ENCODE assay signal across 9 cellular contexts in genomic region chr4:7842384-7843279, GRCh38.
DNase-seq lines count a peak whose midpoint lies in the region; ATAC-seq and TF ChIP-seq lines count a peak whose summit lies in the region.
"Had no signal": no experiment of that assay in that cellular context is flagged by ENCODE, and none has a peak within 500 bp of the region (broad histone marks: within the 10 kb centered on the region; RNA-seq: fewer than 3 reads in every experiment).

No MANE protein-coding gene starts in this region.

- no peaks in the 10 kb centered on the region for H3K4me1 Mint-ChIP-seq in endodermal cell

- H3K4me3 Mint-ChIP-seq in endodermal cell: no peak overlapping the region

- TF ChIP-seq CTCF in endodermal cell (conservative IDR thresholded peaks at IDR 0.05) (no peak), GM13976 (IDR thresholded peaks at IDR 0.05; ENCODE audit: borderline replicate concordance, control extremely low read depth, extremely low read depth, insufficient read depth, missing control alignments) (no peak)

- H3K9ac ChIP-seq in endodermal cell (ENCODE audit: extremely low read depth, low read length, poor library complexity, severe bottlenecking): no peak overlapping the region

- H3K27ac ChIP-seq in endodermal cell (ENCODE audit: low read depth, low read length) (no peak overlapping the region), urinary bladder (ENCODE audit: low read depth) (peak overlapping the region; percentile 62)

- DNase-seq in M059J (ENCODE audit: low read depth): peak; percentile 99
- DNase-seq in endodermal cell: no peak
- peak; percentile 80 for DNase-seq in mesenteric fat pad (ENCODE audit: low spot score)
- no peak for DNase-seq in HT-29 (ENCODE audit: low spot score)
- no peak for DNase-seq in GM13976 (ENCODE audit: low spot score)
- no peak for DNase-seq in NCI-H2029 treated with DMSO at 0.1 percent for 48 hours (lab: John Stamatoyannopoulos, UW)
- DNase-seq: MV-4-11 had no signal

- H3K27ac Mint-ChIP-seq in endodermal cell: peak overlapping the region; percentile 22

- H3K36me3 Mint-ChIP-seq in endodermal cell (ENCODE audit: low read depth): peaks cover 23% of the 10 kb centered on the region

- H3K9me3 Mint-ChIP-seq in endodermal cell: no peaks in the 10 kb centered on the region

- no peaks in the 10 kb centered on the region for H3K27me3 Mint-ChIP-seq in endodermal cell (ENCODE audit: insufficient read depth)

- H3K4me1 ChIP-seq in endodermal cell (ENCODE audit: control insufficient read depth, insufficient read depth, low read length) (no peaks in the 10 kb centered on the region), urinary bladder (ENCODE audit: insufficient read depth) (no peaks in the 10 kb centered on the region)

- no peak for ATAC-seq in GM18867 (IDR thresholded peaks at IDR 0.05; ENCODE audit: unreplicated experiment)

- H3K27me3 ChIP-seq in endodermal cell (ENCODE audit: control insufficient read depth, insufficient read depth, low read length, poor library complexity, severe bottlenecking): no peaks in the 10 kb centered on the region

- in situ Hi-C loops in GM13976 (cut with MboI; ENCODE audit: low sequenced_read_pairs, unreplicated experiment): no loop called here

- H3K36me3 ChIP-seq in endodermal cell (ENCODE audit: control insufficient read depth, insufficient read depth, low read length): peaks cover 39% of the 10 kb centered on the region
- no peaks in the 10 kb centered on the region for H3K36me3 ChIP-seq in urinary bladder (ENCODE audit: insufficient read depth)

- no peaks in the 10 kb centered on the region for H3K9me3 ChIP-seq in endodermal cell (ENCODE audit: control insufficient read depth, low read length)

- H3K4me3 ChIP-seq in endodermal cell (ENCODE audit: low read length) (no peak overlapping the region), urinary bladder (ENCODE audit: low read depth, low read length) (no peak overlapping the region)

- WGBS in endodermal cell (ENCODE audit: insufficient coverage in 1 of 2, insufficient read length in 1 of 2), 2 experiments: 92 to 95% methylated on average over 18 to 22 of the region's 22 CpGs
- WGBS in urinary bladder: 38% methylated on average over 22 of the region's 22 CpGs

Comparison
In these comparisons a context has a peak if more than half of its experiments do, and no peak if none do; other contexts are left out.
1. DNase-seq: peak in M059J (single experiment) and mesenteric fat pad (single experiment); none in endodermal cell (single experiment), HT-29 (single experiment), GM13976 (single experiment) and NCI-H2029 treated with DMSO at 0.1 percent for 48 hours (single experiment).